ENCODE assay signal across 1 cellular context in the genomic region with DNA sequence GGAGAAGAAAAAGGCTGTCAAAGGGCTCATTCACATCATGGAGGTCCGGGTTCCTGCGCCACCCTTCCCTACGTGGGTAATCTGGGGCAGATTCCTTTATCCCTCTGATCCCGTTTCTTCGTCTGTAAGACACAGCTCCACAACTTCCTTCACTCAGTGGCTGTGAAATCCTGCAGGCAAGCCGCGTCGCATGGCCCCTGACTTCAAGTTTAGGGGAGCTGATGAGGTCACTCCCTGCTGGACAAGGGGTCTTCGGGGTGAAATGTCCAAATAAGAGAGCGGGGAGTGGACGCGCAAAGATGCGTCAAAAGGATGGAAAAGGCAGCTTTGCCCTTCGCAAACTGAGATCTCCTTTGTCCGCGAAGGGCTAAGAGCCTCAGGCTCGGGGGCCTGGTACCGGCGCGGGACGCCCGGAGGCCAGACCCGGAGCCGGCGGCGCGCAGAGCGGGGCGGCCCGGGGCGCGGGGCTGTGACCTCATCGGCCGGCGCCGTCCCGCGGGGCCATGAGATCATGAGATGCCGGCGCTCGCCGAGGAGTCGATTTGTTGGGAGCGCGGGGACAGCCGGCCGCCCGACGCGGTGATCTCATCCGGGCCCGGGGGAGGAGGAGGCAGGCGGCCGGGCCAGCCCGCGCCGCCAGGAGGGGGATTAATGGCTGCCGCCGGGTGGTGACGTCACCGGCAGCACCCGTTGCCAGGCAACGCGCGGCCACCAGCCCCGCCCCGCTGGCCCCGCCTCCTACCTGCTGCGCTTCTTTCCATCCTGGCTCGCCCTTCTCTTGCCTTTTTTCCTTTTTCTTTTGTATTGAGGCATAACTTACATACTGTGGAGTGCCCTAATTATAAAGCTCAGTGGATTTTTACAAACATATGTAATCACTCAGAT.
TF ChIP-seq lines count a peak whose summit lies in the region.

No MANE protein-coding gene starts in this region.

TF ChIP-seq in SK-N-SH treated with all-trans-retinoic acid at 6 μM for 48 hours, 23 proteins besides CTCF, POLR2A, EP300 and RAD21 (continued from another document):
- TF ChIP-seq ARNTL (CRISPR knock-in tag; IDR thresholded peaks at IDR 0.05; ENCODE audit: borderline replicate concordance, low read depth) (no peak), OSR1 (CRISPR knock-in tag; IDR thresholded peaks at IDR 0.05) (no peak), ZC3H10 (CRISPR knock-in tag; IDR thresholded peaks at IDR 0.05) (no peak)
- TF ChIP-seq, protein P1, sequence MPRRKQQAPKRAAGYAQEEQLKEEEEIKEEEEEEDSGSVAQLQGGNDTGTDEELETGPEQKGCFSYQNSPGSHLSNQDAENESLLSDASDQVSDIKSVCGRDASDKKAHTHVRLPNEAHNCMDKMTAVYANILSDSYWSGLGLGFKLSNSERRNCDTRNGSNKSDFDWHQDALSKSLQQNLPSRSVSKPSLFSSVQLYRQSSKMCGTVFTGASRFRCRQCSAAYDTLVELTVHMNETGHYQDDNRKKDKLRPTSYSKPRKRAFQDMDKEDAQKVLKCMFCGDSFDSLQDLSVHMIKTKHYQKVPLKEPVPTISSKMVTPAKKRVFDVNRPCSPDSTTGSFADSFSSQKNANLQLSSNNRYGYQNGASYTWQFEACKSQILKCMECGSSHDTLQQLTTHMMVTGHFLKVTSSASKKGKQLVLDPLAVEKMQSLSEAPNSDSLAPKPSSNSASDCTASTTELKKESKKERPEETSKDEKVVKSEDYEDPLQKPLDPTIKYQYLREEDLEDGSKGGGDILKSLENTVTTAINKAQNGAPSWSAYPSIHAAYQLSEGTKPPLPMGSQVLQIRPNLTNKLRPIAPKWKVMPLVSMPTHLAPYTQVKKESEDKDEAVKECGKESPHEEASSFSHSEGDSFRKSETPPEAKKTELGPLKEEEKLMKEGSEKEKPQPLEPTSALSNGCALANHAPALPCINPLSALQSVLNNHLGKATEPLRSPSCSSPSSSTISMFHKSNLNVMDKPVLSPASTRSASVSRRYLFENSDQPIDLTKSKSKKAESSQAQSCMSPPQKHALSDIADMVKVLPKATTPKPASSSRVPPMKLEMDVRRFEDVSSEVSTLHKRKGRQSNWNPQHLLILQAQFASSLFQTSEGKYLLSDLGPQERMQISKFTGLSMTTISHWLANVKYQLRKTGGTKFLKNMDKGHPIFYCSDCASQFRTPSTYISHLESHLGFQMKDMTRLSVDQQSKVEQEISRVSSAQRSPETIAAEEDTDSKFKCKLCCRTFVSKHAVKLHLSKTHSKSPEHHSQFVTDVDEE (CRISPR knock-in tag; IDR thresholded peaks at IDR 0.05): peak; percentile 59
